Comparison of ENCODE assay signal across 1 cellular context in the genomic region with DNA sequence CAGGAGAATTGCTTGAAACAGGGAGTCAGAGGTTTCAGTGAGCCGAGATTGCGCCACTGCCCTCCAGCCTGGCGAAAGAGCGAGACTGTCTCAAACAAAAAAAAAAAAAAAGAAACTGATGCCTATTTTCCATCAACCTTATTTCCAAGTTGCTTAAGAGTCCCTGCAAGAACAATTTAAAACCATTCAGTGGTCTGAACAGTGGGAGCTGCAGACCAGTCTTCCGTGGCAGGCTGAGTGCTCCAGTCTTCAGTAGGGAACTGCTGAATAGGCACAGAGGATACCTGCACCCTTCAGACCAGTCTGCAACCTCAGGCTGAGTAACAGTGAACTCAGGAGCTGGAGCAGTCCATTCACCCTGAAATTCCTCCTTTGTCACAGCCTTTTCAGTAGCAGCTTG.
A peak's percentile ranks its signal among the peaks of the same experiment; 100 is the strongest.
TF ChIP-seq lines count a peak whose summit lies in the region.

No MANE protein-coding gene starts in this region.

TF ChIP-seq in HepG2, 621 proteins besides CTCF, POLR2A, EP300 and RAD21:
- TF ChIP-seq ZNF501 (CRISPR knock-in tag; IDR thresholded peaks at IDR 0.05) (0 out of 2 replicates have a peak, but pooled peaks have one; percentile 18), MAFK (conservative IDR thresholded peaks at IDR 0.05 in 1 of 2, IDR thresholded peaks at IDR 0.05 in 1 of 2; ENCODE audit: low read length in 2 of 2) (0 out of 4 replicates have a peak, but pooled peaks of 1 of the 2 experiments have one; percentile 12), MAFG (CRISPR knock-in tag; IDR thresholded peaks at IDR 0.05) (peak; percentile 44; the same call in 1 of the 2 replicates), GFI1 (CRISPR knock-in tag; IDR thresholded peaks at IDR 0.05; ENCODE audit: borderline replicate concordance) (0 out of 2 replicates have a peak, but pooled peaks have one; percentile 36), CEBPB (IDR thresholded peaks at IDR 0.05; ENCODE audit: borderline replicate concordance, low read depth, low read length) (peak; percentile 44; the same call in 1 of the 2 replicates), ZNF3 (CRISPR knock-in tag; IDR thresholded peaks at IDR 0.05) (peak; percentile 33; the same call in 1 of the 2 replicates), CEBPG (CRISPR knock-in tag; IDR thresholded peaks at IDR 0.05) (peak; percentile 49; the same call in 1 of the 2 replicates)
